In genomic region chr11:133828861-133829260, GRCh38 we compare ENCODE assay signal across 39 cellular contexts. TPM values are rescaled to one million over a fixed set of nuclear protein-coding genes. Genes with fewer than 3 reads are reported as not detected.
"Had no signal": no experiment of that assay in that cellular context is flagged by ENCODE, and none has a peak within 500 bp of the region (broad histone marks: within the 10 kb centered on the region; RNA-seq: fewer than 3 reads in every experiment).

No MANE protein-coding gene starts in this region.

- DNase-seq: Karpas-422, KBM-7, MM.1S, NCI-H1048, NCI-H1092 treated with DMSO at 0.1 percent for 48 hours, NCI-H1105 treated with DMSO at 0.1 percent for 48 hours, NCI-H1417, NCI-H1436, NCI-H146, NCI-H1694, NCI-H187, NCI-H1930, NCI-H2029 treated with DMSO at 0.1 percent for 48 hours, NCI-H2081 treated with DMSO at 0.1 percent for 48 hours, NCI-H2107, NCI-H2171, NCI-H226, NCI-H446 treated with DMSO at 0.1 percent for 48 hours, NCI-H510A, NCI-H524, NCI-H526, NCI-H69, NCI-H748 treated with DMSO at 0.1 percent for 48 hours, NCI-H82, PC-9, SHP77, SIG-M5, SJCRH30 had no signal

- ATAC-seq: Panc1, Right ventricle myocardium inferior, SK-N-SH treated with all-trans-retinoic acid at 6 μM for 48 hours had no signal

- H2AFZ ChIP-seq: PC-9 had no signal

- H3K4me1 ChIP-seq: SJCRH30 had no signal

- H3K9me3 ChIP-seq: SJCRH30 had no signal

- H3K27ac ChIP-seq: KMS-11, PC-9, RWPE1, SJCRH30, SK-N-MC had no signal

- H3K4me2 ChIP-seq: KMS-11, PC-9 had no signal

- H3K36me3 ChIP-seq: SJCRH30 had no signal

- H3K9ac ChIP-seq: KMS-11 had no signal

- H3K4me3 ChIP-seq: PC-9, SJCRH30, SK-N-MC had no signal

RNA-seq across cellular contexts. Expression of gene SPATA19, which starts 16.5 kb away (rescaled TPM):
- total RNA-seq: LHCN-M2, MCF 10A, OCI-LY7, PC-9, Right ventricle myocardium inferior, RPMI7951, SJCRH30, SK-MEL-5 had no signal
